In the genomic region with DNA sequence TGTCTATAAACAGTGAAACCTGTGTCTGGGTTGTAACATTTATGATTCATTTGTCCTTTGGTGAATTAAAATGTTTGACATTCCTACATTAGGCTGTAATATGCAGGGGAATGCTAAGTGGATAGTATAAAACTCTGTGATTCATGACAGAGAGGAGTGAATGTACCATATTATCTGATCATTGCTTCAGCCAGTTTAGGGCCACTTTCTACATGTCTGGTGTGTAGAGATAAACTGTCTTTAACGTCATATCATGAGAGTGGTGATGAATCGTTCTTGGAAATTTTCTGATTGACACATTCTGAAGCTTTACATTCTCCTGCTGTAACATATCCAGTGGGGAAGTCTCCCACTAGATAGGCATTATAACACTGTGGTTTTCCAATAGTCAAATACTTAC, we compare ENCODE assay signal across 18 cellular contexts.
A peak's percentile ranks its signal among the peaks of the same experiment; 100 is the strongest.
DNase-seq lines count a peak whose midpoint lies in the region; ATAC-seq and TF ChIP-seq lines count a peak whose summit lies in the region.
"Had no signal": no experiment of that assay in that cellular context is flagged by ENCODE, and none has a peak within 500 bp of the region (broad histone marks: within the 10 kb centered on the region; RNA-seq: fewer than 3 reads in every experiment).

No MANE protein-coding gene starts in this region.

- H2AFZ ChIP-seq in PC-3 (ENCODE audit: low read length) (no peak overlapping the region), mesenchymal stem cell (ENCODE audit: low read depth, low read length) (no peak overlapping the region)

- H3K23ac ChIP-seq in mesenchymal stem cell (ENCODE audit: low read length in 2 of 2) = no peak overlapping the region

- 0 out of 2 replicates have a peak, but pooled peaks cover 6% of the 10 kb centered on the region for H3K27me3 ChIP-seq in PC-3 (ENCODE audit: low read length)
- H3K27me3 ChIP-seq in mesenchymal stem cell (ENCODE audit: control insufficient read depth in 1 of 2, insufficient read depth in 1 of 2, low read length in 2 of 2) = no peaks in the 10 kb centered on the region
- H3K27me3 ChIP-seq in tibial artery = no peaks in the 10 kb centered on the region
- H3K27me3 ChIP-seq in prostate gland (replicated peaks; ENCODE audit: insufficient read depth) = no peaks in the 10 kb centered on the region
- H3K27me3 ChIP-seq: MG63, SJCRH30, transverse colon had no signal

- H4K91ac ChIP-seq in mesenchymal stem cell (ENCODE audit: low read length) = no peak overlapping the region

- H3K9me2 ChIP-seq in PC-3 (replicated peaks; ENCODE audit: low read length) = no peaks in the 10 kb centered on the region

- DNase-seq in EH (ENCODE audit: low read depth) (peak; percentile 39), PC-3 (peak; percentile 44), astrocyte of the spinal cord (ENCODE audit: low read depth, low spot score) (peak; percentile 0), mesenchymal stem cell (peak; percentile 61), tibial artery (no peak), prostate gland (ENCODE audit: low spot score) (no peak)
- DNase-seq in stimulated activated CD4-positive, alpha-beta T cell treated with anti-CD3 and anti-CD28 coated beads, Interleukin-15, amount 100 ng/mL, for 24 hours = no peak
- DNase-seq: activated CD4-positive, alpha-beta T cell treated with anti-CD3 and anti-CD28 coated beads for 1 hour; central memory CD4-positive, alpha-beta T cell; islet precursor cell; MG63; NCI-H1930; NCI-H524; SJCRH30; stimulated activated naive B cell treated with anti-CD40 and anti-IgM and Interleukin-4, amounts not matched to agents 10 μg/mL and 1 μg/mL and 100 μg/mL, for 72 hours; transverse colon had no signal

- CTCF ChIA-PET in PC-3 (lab: Charles Lee) = no interaction called here

- no peak overlapping the region for H3K14ac ChIP-seq in mesenchymal stem cell (ENCODE audit: low read length in 2 of 2)

- no peaks in the 10 kb centered on the region for H3K79me1 ChIP-seq in mesenchymal stem cell (replicated peaks; ENCODE audit: low read length, poor library complexity, severe bottlenecking)

- H2BK120ac ChIP-seq in mesenchymal stem cell (ENCODE audit: low read depth, low read length) = no peak overlapping the region

- no peak overlapping the region for H2AK5ac ChIP-seq in mesenchymal stem cell (ENCODE audit: low read length, severe bottlenecking)

- H3K36me3 ChIP-seq in PC-3 (ENCODE audit: low read depth, low read length) = no peaks in the 10 kb centered on the region
- no peaks in the 10 kb centered on the region for H3K36me3 ChIP-seq in mesenchymal stem cell (ENCODE audit: control insufficient read depth in 1 of 2, insufficient read depth in 2 of 2, low read depth in 1 of 2, low read length in 2 of 2)
- no peaks in the 10 kb centered on the region for H3K36me3 ChIP-seq in tibial artery
- no peaks in the 10 kb centered on the region for H3K36me3 ChIP-seq in prostate gland
- H3K36me3 ChIP-seq: MG63, SJCRH30, transverse colon had no signal

- H2BK15ac ChIP-seq in mesenchymal stem cell (ENCODE audit: low read depth, poor library complexity, severe bottlenecking) = no peak overlapping the region

- TF ChIP-seq POLR2A in prostate gland (IDR thresholded peaks at IDR 0.05) = no peak

- no TSS peak for BruUV-seq in PC-3 (replicated peaks; lab: Mats Ljungman, UMichigan)

- H3K4me1 ChIP-seq in PC-3 (ENCODE audit: insufficient read depth, low read length) (no peaks in the 10 kb centered on the region), mesenchymal stem cell (ENCODE audit: control insufficient read depth, insufficient read depth, low read depth, low read length) (no peaks in the 10 kb centered on the region), tibial artery (no peaks in the 10 kb centered on the region), prostate gland (replicated peaks) (no peaks in the 10 kb centered on the region)
- H3K4me1 ChIP-seq: SJCRH30, transverse colon had no signal

- H3K4me3 ChIP-seq in PC-3 (ENCODE audit: low read length) = no peak overlapping the region
- no peak overlapping the region for H3K4me3 ChIP-seq in astrocyte of the spinal cord (ENCODE audit: low read depth, low read length)
- H3K4me3 ChIP-seq in mesenchymal stem cell (ENCODE audit: insufficient read depth in 1 of 2, low read depth in 1 of 2, low read length in 2 of 2) = no peak overlapping the region
- H3K4me3 ChIP-seq in tibial artery = no peak overlapping the region
- H3K4me3 ChIP-seq in prostate gland = no peak overlapping the region
- H3K4me3 ChIP-seq: MG63, SJCRH30, transverse colon had no signal

- ATAC-seq in PC-3 (peak; percentile 46), HG03442 (IDR thresholded peaks at IDR 0.05; ENCODE audit: unreplicated experiment) (no peak)
- ATAC-seq: stimulated activated naive B cell treated with anti-CD40 and anti-IgM and Interleukin-4, amounts not matched to agents 10 μg/mL and 1 μg/mL and 100 μg/mL, for 72 hours had no signal

- TF ChIP-seq CTCF in PC-3 (conservative IDR thresholded peaks at IDR 0.05; ENCODE audit: low read depth, low read length) = no peak
- TF ChIP-seq CTCF in astrocyte of the spinal cord (IDR thresholded peaks at IDR 0.05; ENCODE audit: low read depth, low read length) = no peak
- no peak for TF ChIP-seq CTCF in tibial artery (IDR thresholded peaks at IDR 0.05)
- TF ChIP-seq CTCF in prostate gland (IDR thresholded peaks at IDR 0.05) = no peak

- H3K79me2 ChIP-seq in PC-3 (ENCODE audit: low read length) = no peaks in the 10 kb centered on the region

- H3K9me3 ChIP-seq in PC-3 (ENCODE audit: low read length) (no peaks in the 10 kb centered on the region), mesenchymal stem cell (ENCODE audit: control insufficient read depth, low read length) (no peaks in the 10 kb centered on the region), tibial artery (no peaks in the 10 kb centered on the region), prostate gland (no peaks in the 10 kb centered on the region)
- H3K9me3 ChIP-seq: MG63, SJCRH30 had no signal

- POLR2A ChIA-PET in PC-3 (lab: Charles Lee; ENCODE audit: unreplicated experiment) = no interaction called here

- no peak overlapping the region for H4K8ac ChIP-seq in mesenchymal stem cell (ENCODE audit: low read length)

- H3K27ac ChIP-seq in PC-3 (ENCODE audit: low read length) = no peak overlapping the region
- no peak overlapping the region for H3K27ac ChIP-seq in mesenchymal stem cell (ENCODE audit: low read length, poor library complexity, severe bottlenecking)
- H3K27ac ChIP-seq in tibial artery = no peak overlapping the region
- H3K27ac ChIP-seq in prostate gland = no peak overlapping the region
- H3K27ac ChIP-seq: C4-2B, SJCRH30, transverse colon had no signal

- intact Hi-C loops in PC-3 (cut with micrococcal nuclease) = no loop called here
- intact Hi-C loops in tibial artery (cut with DNase I; ENCODE audit: low total_unique reads) = no loop called here
- intact Hi-C loops in prostate gland (cut with DNase I) = no loop called here

- H3F3A ChIP-seq in PC-3 (ENCODE audit: low read length, unreplicated experiment) = no peaks in the 10 kb centered on the region

- no peak overlapping the region for H3K4ac ChIP-seq in mesenchymal stem cell (ENCODE audit: low read depth in 1 of 2, low read length in 2 of 2)

- no peak overlapping the region for H2BK12ac ChIP-seq in mesenchymal stem cell (ENCODE audit: low read length in 2 of 2)

- in situ Hi-C loops in astrocyte of the spinal cord (cut with HindIII; ENCODE audit: low sequenced_read_pairs) = no loop called here

- H3K9ac ChIP-seq in PC-3 (ENCODE audit: low read length) (no peak overlapping the region), mesenchymal stem cell (ENCODE audit: low read length) (no peak overlapping the region)

- H2BK5ac ChIP-seq in mesenchymal stem cell (ENCODE audit: low read depth, low read length, poor library complexity, severe bottlenecking) = no peak overlapping the region

- H4K20me1 ChIP-seq in PC-3 (ENCODE audit: low read length) = no peaks in the 10 kb centered on the region

- H3K4me2 ChIP-seq in PC-3 (ENCODE audit: low read length) (no peak overlapping the region), mesenchymal stem cell (ENCODE audit: low read length, poor library complexity, severe bottlenecking) (no peak overlapping the region)

- WGBS in mesenchymal stem cell = no CpG with 5 or more reads among the region's 2 CpGs
- WGBS in prostate gland = 15% methylated on average over 2 of the region's 2 CpGs

- H3K18ac ChIP-seq in mesenchymal stem cell (ENCODE audit: low read depth in 1 of 2, low read length in 2 of 2) = no peak overlapping the region

Comparison
In these comparisons a context has a peak if more than half of its experiments do, and no peak if none do; other contexts are left out.
1. DNase-seq: peak in EH (single experiment), PC-3 (single experiment), astrocyte of the spinal cord (single experiment) and mesenchymal stem cell (single experiment); none in stimulated activated CD4-positive, alpha-beta T cell treated with anti-CD3 and anti-CD28 coated beads, Interleukin-15, amount 100 ng/mL, for 24 hours (single experiment), tibial artery (0 of 2) and prostate gland (single experiment).